In the genomic region with DNA sequence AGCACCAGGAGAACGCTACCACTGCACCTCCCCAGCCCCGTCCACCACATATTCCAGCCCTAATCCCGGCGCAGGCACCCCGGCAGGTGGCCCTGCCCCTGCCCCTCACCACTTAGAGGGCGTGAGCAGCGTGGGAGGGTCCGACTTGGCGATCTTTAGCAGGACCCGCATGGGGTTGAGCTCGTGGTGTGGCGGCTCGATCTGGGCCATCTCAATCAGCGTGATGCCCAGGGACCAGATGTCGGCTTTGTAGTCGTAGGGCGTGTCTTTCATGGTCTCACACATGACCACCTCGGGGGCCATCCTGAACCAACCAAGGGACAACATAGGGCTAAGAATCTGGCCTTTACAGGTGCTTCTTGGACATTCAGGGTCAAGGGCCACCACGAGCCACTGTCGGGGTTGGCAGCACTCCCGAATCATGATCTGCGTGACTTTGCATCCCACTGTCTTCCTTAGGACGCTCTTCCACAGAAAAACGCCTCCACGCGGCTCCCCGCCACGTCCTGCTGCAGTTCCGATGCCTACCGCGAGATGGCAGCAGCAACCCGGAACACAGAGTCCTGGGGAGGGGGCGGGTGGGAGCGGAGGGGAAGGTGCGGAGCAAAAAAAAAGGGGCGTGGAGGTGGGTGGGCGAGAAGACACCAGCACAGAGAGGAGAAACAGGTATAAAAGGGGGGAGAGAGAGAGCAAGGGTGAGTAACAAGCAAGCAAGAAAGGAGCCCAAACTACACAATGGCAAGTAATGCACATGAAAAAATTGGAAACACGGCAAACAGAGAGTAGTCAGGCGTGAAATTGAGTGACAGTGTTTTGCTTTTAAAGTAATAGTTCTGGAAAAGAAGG, we compare ENCODE assay signal across 8 cellular contexts.
DNase-seq lines count a peak whose midpoint lies in the region; ATAC-seq, FAIRE-seq and TF ChIP-seq lines count a peak whose summit lies in the region.

No MANE protein-coding gene starts in this region.

- peak overlapping the region; percentile 21 for H3K4me3 ChIP-seq in AG10803 (ENCODE audit: low read length)
- H3K4me3 ChIP-seq in ovary = no peak overlapping the region
- H3K4me3 ChIP-seq in testis = peak overlapping the region; percentile 25 to 32

- DNase-seq in AG10803 (ENCODE audit: low read depth) (no peak), H54 (ENCODE audit: insufficient read length, low spot score) (peak; percentile 39), RKO (ENCODE audit: low spot score) (peak; percentile 13), glomerular visceral epithelial cell (ENCODE audit: extremely low spot score) (peak; percentile 57), ovary (peak; percentile 51 to 84 (median 75)), testis (peak; percentile 78)
- peak; percentile 57 for DNase-seq in activated gamma-delta T cell treated with anti-CD3 and anti-CD28 coated beads, Interleukin-2, amount 50 U/mL, for 16 hours (ENCODE audit: low read depth)

- intact Hi-C loops in ovary (cut with DNase I) (loop anchor here (2.0 to 10.0 kb wide), 7 partner anchors 81 to 851 kb away; a partner anchor contains a TSS), testis (cut with DNase I; ENCODE audit: low total_unique reads) (loop anchor here (5.0 kb wide), 1 partner anchor 81 kb away; a partner anchor contains a TSS)

- TF ChIP-seq EP300 in ovary (IDR thresholded peaks at IDR 0.05) = no peak

- no peak for TF ChIP-seq POLR2A in H54 (IDR thresholded peaks at IDR 0.05; ENCODE audit: low read depth, low read length)
- no peak for TF ChIP-seq POLR2A in ovary (IDR thresholded peaks at IDR 0.05)
- no peak for TF ChIP-seq POLR2A in testis (IDR thresholded peaks at IDR 0.05)

- H3K36me3 ChIP-seq in ovary = no peaks in the 10 kb centered on the region
- H3K36me3 ChIP-seq in testis (ENCODE audit: low read depth, missing control alignments) = no peaks in the 10 kb centered on the region

- no peak for ATAC-seq in HG03354 (IDR thresholded peaks at IDR 0.05; ENCODE audit: poor library complexity, severe bottlenecking, unreplicated experiment)

- peak; percentile 82 for TF ChIP-seq CTCF in AG10803 (conservative IDR thresholded peaks at IDR 0.05; ENCODE audit: low read length)
- peak; percentile 62 to 75 (median 75) for TF ChIP-seq CTCF in ovary (IDR thresholded peaks at IDR 0.05)
- TF ChIP-seq CTCF in testis (IDR thresholded peaks at IDR 0.05) = peak; percentile 86 to 99 (median 90)

- H3K4me1 ChIP-seq in ovary (ENCODE audit: insufficient read depth) (peaks cover 6% of the 10 kb centered on the region), testis (peaks cover 54% of the 10 kb centered on the region)

- H3K27ac ChIP-seq in ovary = no peak overlapping the region
- no peak overlapping the region for H3K27ac ChIP-seq in testis

- H3K9me3 ChIP-seq in ovary = no peaks in the 10 kb centered on the region
- no peaks in the 10 kb centered on the region for H3K9me3 ChIP-seq in testis

- no peak for FAIRE-seq in H54 (lab: Jason Lieb, UNC)

- 17 to 25% (median 24%) methylated on average over 39 of the region's 39 CpGs for WGBS in ovary, 3 donors
- 18 to 22% methylated on average over 7 to 39 of the region's 39 CpGs for WGBS in testis, 2 donors

- H3K27me3 ChIP-seq in ovary = no peaks in the 10 kb centered on the region
- no peaks in the 10 kb centered on the region for H3K27me3 ChIP-seq in testis
